In the genomic region with DNA sequence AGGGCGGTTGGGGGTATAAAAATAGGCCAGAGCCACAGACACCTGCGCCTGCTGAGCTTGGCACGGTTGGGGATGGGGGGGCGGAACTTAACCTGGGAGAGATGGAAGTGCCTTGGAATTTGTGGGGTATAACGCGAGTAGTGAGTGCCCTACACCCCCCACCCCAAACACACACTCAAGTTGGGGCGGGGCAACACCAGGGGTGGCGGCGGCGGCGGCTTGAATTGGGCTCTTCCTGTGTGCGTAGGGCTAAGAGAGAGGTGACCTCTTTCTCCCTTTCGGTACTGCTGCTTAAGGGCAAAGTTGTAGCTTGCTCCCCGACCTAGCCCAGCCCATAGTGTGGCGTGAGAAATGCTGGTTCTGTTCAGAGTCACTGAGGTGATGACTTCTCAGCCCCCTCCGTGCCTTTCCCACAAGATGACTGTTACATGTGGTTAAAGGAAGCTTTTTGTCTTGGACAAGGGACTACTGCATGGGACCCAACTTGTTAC, we compare ENCODE assay signal across 8 cellular contexts. TPM values are rescaled to one million over a fixed set of nuclear protein-coding genes. Genes with fewer than 3 reads are reported as not detected.
DNase-seq lines count a peak whose midpoint lies in the region; ATAC-seq and TF ChIP-seq lines count a peak whose summit lies in the region.

No MANE protein-coding gene starts in this region.

- no peaks in the 10 kb centered on the region for H3K9me2 ChIP-seq in hepatocyte (replicated peaks; ENCODE audit: insufficient read depth)

- POLR2A ChIA-PET in RWPE1 (lab: Yijun Ruan, JAX; ENCODE audit: low non-redundant PET): interaction anchor here (1.1 kb wide), 1 partner anchor 9 kb away, joined by 3 read pairs; no protein-coding TSS in a partner anchor

- H3K27me3 ChIP-seq in hepatocyte (no peaks in the 10 kb centered on the region), spleen (replicated peaks in 1 of 7) (peaks cover 0 to 30% (median 6%) of the 10 kb centered on the region in 7 donors)

- H4K20me1 ChIP-seq in hepatocyte (ENCODE audit: insufficient read depth, poor library complexity, severe bottlenecking): no peaks in the 10 kb centered on the region

- peak overlapping the region; percentile 81 for H3K27ac ChIP-seq in RWPE1
- peak overlapping the region; percentile 88 for H3K27ac ChIP-seq in hepatocyte
- H3K27ac ChIP-seq in spleen: peak overlapping the region; percentile 23 to 92 (median 86)

- H3K9me3 ChIP-seq in hepatocyte (ENCODE audit: low read depth) (no peaks in the 10 kb centered on the region), spleen (no peaks in the 10 kb centered on the region)

- H3K4me3 ChIP-seq in hepatocyte (peak overlapping the region; percentile 28), spleen (peak overlapping the region; percentile 43 to 86 (median 60))

- H2AFZ ChIP-seq in hepatocyte: peak overlapping the region; percentile 60

- TF ChIP-seq CTCF in RWPE1 (conservative IDR thresholded peaks at IDR 0.05; ENCODE audit: low read depth): no peak
- TF ChIP-seq CTCF in hepatocyte (IDR thresholded peaks at IDR 0.05; ENCODE audit: poor library complexity): no peak
- TF ChIP-seq CTCF in spleen (IDR thresholded peaks at IDR 0.05 in 8 of 11, conservative IDR thresholded peaks at IDR 0.05 in 3 of 11): no peak

- 40% methylated on average over 15 of the region's 16 CpGs for WGBS in hepatocyte (ENCODE audit: low lambda C conversion rate, missing lambda C conversion rate)
- whole genome bisulfite sequencing in spleen, 5 donors: 0 to 30% (median 1%) methylated on average over 1 to 16 of the region's 16 CpGs

- H3K4me1 ChIP-seq in hepatocyte (ENCODE audit: insufficient read depth) (no peaks in the 10 kb centered on the region), spleen (peaks cover 0 to 42% (median 6%) of the 10 kb centered on the region in 6 donors)

- no peak for DNase-seq in RWPE1 (ENCODE audit: low spot score)
- peak; percentile 56 for DNase-seq in activated naive CD4-positive, alpha-beta T cell treated with anti-CD3 and anti-CD28 coated beads, Interleukin-2, amount 50 U/mL, for 16 hours
- DNase-seq in hepatocyte (ENCODE audit: low spot score): no peak
- peak; percentile 87 for DNase-seq in spleen
- DNase-seq in NCI-H2171 (lab: John Stamatoyannopoulos, UW): no peak
- no peak for DNase-seq in OCI-M2 (lab: John Stamatoyannopoulos, UW; ENCODE audit: unreplicated experiment)

- peak overlapping the region; percentile 84 for H3K4me2 ChIP-seq in hepatocyte

- peaks cover 27% of the 10 kb centered on the region for H3K79me2 ChIP-seq in hepatocyte

- intact Hi-C loops in spleen (cut with DNase I; ENCODE audit: low total_unique reads): no loop called here

- H3K36me3 ChIP-seq in hepatocyte (replicated peaks; ENCODE audit: insufficient read depth, low read depth) (no peaks in the 10 kb centered on the region), spleen (no peaks in the 10 kb centered on the region)

- TF ChIP-seq POLR2A in spleen (IDR thresholded peaks at IDR 0.05): no peak

- ATAC-seq in GM19023 (IDR thresholded peaks at IDR 0.05; ENCODE audit: unreplicated experiment) (peak; percentile 59), HG02970 (IDR thresholded peaks at IDR 0.05; ENCODE audit: low FRiP score, unreplicated experiment) (peak; percentile 30)

- CTCF ChIA-PET in RWPE1 (lab: Yijun Ruan, JAX): no interaction called here

RNA-seq across cellular contexts. Expression of a gene that starts 0.8 kb away (rescaled TPM):
- total RNA-seq in hepatocyte (43.3 and 48.0 TPM in 2 replicates), spleen (10 to 100 TPM; 13.4 to 21.0 (median 16.0) TPM)
- polyA plus RNA-seq in hepatocyte (25.2 and 29.3 TPM in 2 replicates), spleen (10 to 100 TPM; 18.6 to 24.4 (median 22.3) TPM)

Comparison
In these comparisons a context has a peak if more than half of its experiments do, and no peak if none do; other contexts are left out.
1. DNase-seq: peak in activated naive CD4-positive, alpha-beta T cell treated with anti-CD3 and anti-CD28 coated beads, Interleukin-2, amount 50 U/mL, for 16 hours (single experiment) and spleen (single experiment); none in RWPE1 (single experiment), hepatocyte (single experiment), NCI-H2171 (single experiment) and OCI-M2 (single experiment).
2. Peak in every context shown above with its lines, with median percentiles within 50 percentile points of each other: H3K27ac ChIP-seq.